Comparison of ENCODE assay signal across 8 cellular contexts in the genomic region with DNA sequence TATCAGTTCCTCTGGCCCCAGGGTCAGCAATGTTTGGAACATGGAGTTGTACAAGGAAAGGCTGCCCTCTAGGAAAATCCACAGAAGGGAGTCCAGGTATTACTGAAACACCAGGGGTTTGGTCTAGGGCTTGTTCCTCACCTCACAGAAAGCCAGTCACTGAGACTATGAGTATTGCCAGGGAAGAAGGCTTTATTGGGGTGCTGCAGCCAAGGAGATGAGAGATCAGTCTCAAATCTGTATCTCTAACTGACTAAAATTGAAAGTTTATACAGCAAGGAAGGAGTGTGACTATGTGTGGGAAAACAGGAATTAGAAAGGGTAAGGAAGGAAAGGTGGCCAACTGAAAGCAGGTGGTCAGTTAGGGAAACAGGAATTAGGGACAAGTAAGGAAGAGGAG.
"Had no signal": no experiment of that assay in that cellular context is flagged by ENCODE, and none has a peak within 500 bp of the region (broad histone marks: within the 10 kb centered on the region; RNA-seq: fewer than 3 reads in every experiment).

No MANE protein-coding gene starts in this region.

- FAIRE-seq: HTR-8/SVneo, K562 had no signal

- H3K4me2 ChIP-seq: KMS-11 had no signal

- H3K4me3 ChIP-seq: K562 had no signal

- H3K27ac Mint-ChIP-seq: IgD-negative memory B cell had no signal

- H3K9ac ChIP-seq: KMS-11 had no signal

- ATAC-seq: K562 had no signal

- H3K4me1 Mint-ChIP-seq: IgD-negative memory B cell had no signal

- DNase-seq: IMR-90, KBM-7, KG1 had no signal

- H3K27ac ChIP-seq: HL-60, KMS-11 had no signal
